ENCODE assay signal across 8 cellular contexts in genomic region chr16:19138601-19139000, GRCh38. TPM values are rescaled to one million over a fixed set of nuclear protein-coding genes. Genes with fewer than 3 reads are reported as not detected.
A peak's percentile ranks its signal among the peaks of the same experiment; 100 is the strongest.
DNase-seq lines count a peak whose midpoint lies in the region; ATAC-seq and TF ChIP-seq lines count a peak whose summit lies in the region.

No MANE protein-coding gene starts in this region.

- peaks cover 44% of the 10 kb centered on the region for H3K4me1 Mint-ChIP-seq in chondrocyte (ENCODE audit: low read depth)

- peak overlapping the region; percentile 52 for H3K4me3 Mint-ChIP-seq in chondrocyte (ENCODE audit: unreplicated experiment)

- peak overlapping the region; percentile 88 for H3K27ac Mint-ChIP-seq in chondrocyte (ENCODE audit: unreplicated experiment)

- ATAC-seq in GM18867 (IDR thresholded peaks at IDR 0.05; ENCODE audit: unreplicated experiment) (no peak), GM18502 (IDR thresholded peaks at IDR 0.05; ENCODE audit: poor library complexity, unreplicated experiment) (no peak)

- H3K27me3 Mint-ChIP-seq in chondrocyte (ENCODE audit: low read depth): no peaks in the 10 kb centered on the region

- H3K9me3 Mint-ChIP-seq in chondrocyte (ENCODE audit: low read depth): no peaks in the 10 kb centered on the region

- no peaks in the 10 kb centered on the region for H3K36me3 Mint-ChIP-seq in chondrocyte (ENCODE audit: low read depth)

- DNase-seq in AG08395 (ENCODE audit: low spot score) (peak; percentile 86), NCI-H1092 treated with DMSO at 0.1 percent for 48 hours (lab: John Stamatoyannopoulos, UW) (peak; percentile 70), chondrocyte (ENCODE audit: low spot score) (no peak), lung microvascular endothelial cell (ENCODE audit: low read depth in 2 of 2) (peak; percentile 87 to 94), NCI-H446 treated with DMSO at 0.1 percent for 48 hours (lab: John Stamatoyannopoulos, UW) (no peak)
- DNase-seq in stimulated activated CD4-positive, alpha-beta T cell treated with anti-CD3 and anti-CD28 coated beads, Interleukin-4, amount 100 ng/mL, for 1 hour: no peak

- TF ChIP-seq CTCF in chondrocyte (IDR thresholded peaks at IDR 0.05): no peak

RNA-seq across cellular contexts. Expression of gene ITPRIPL2, which starts 24.8 kb away (rescaled TPM):
- total RNA-seq in chondrocyte (64.1 to 65.3 TPM (median 65.0 TPM) in 3 replicates), lung microvascular endothelial cell (17.0 and 28.4 TPM in 2 replicates)

RNA-seq across cellular contexts. Expression of gene SYT17, which starts 29.4 kb away (rescaled TPM):
- total RNA-seq in chondrocyte (0.46 to 0.97 TPM (median 0.60 TPM) in 3 replicates), lung microvascular endothelial cell (1.7 and 4.4 TPM in 2 replicates)

Comparison
In these comparisons a context has a peak if more than half of its experiments do, and no peak if none do; other contexts are left out.
1. DNase-seq: peak in AG08395 (single experiment), NCI-H1092 treated with DMSO at 0.1 percent for 48 hours (single experiment) and lung microvascular endothelial cell (2 of 2); none in chondrocyte (single experiment), stimulated activated CD4-positive, alpha-beta T cell treated with anti-CD3 and anti-CD28 coated beads, Interleukin-4, amount 100 ng/mL, for 1 hour (single experiment) and NCI-H446 treated with DMSO at 0.1 percent for 48 hours (single experiment).